ENCODE assay signal across 31 cellular contexts in the genomic region with DNA sequence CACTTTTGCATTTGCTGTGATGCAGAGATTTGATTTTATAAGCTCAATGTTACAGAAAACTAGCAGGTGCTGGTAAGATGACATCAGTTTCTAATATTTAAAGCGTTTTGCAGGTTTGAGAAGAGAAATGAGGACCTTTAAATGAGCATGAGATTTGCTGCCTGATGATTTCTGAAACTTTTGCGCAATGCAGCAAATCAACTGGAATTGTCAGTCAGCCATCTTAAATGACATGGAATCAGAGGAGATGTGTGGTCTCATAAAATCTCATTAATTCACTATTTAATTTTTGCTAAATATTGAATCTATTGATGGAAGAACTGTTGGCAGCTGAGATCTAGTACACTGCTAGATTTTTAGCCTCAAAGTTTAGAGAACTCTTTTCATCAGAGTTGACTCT. TPM values are rescaled to one million over a fixed set of nuclear protein-coding genes. Genes with fewer than 3 reads are reported as not detected.
DNase-seq lines count a peak whose midpoint lies in the region; ATAC-seq and TF ChIP-seq lines count a peak whose summit lies in the region.
"Had no signal": no experiment of that assay in that cellular context is flagged by ENCODE, and none has a peak within 500 bp of the region (broad histone marks: within the 10 kb centered on the region; RNA-seq: fewer than 3 reads in every experiment).

No MANE protein-coding gene starts in this region.

- no peaks in the 10 kb centered on the region for H3K9me3 Mint-ChIP-seq in T-helper 2 cell treated with Interferon-gamma antibody and Interleukin-4, amounts not matched to agents 5 μg/mL and 100 μg/mL, for 36 hours
- H3K9me3 Mint-ChIP-seq in CD4-positive, CD25-positive, alpha-beta regulatory T cell: no peaks in the 10 kb centered on the region
- H3K9me3 Mint-ChIP-seq: T-cell had no signal

- H3K27me3 Mint-ChIP-seq in T-helper 2 cell treated with Interferon-gamma antibody and Interleukin-4, amounts not matched to agents 5 μg/mL and 100 μg/mL, for 36 hours (ENCODE audit: low read depth): no peaks in the 10 kb centered on the region
- no peaks in the 10 kb centered on the region for H3K27me3 Mint-ChIP-seq in CD4-positive, CD25-positive, alpha-beta regulatory T cell
- H3K27me3 Mint-ChIP-seq in T-helper 17 cell: no peaks in the 10 kb centered on the region
- H3K27me3 Mint-ChIP-seq: B cell, T-cell had no signal

- H3K4me3 ChIP-seq in CD4-positive, CD25-positive, alpha-beta regulatory T cell (ENCODE audit: low read depth, low read length): peak overlapping the region; percentile 53
- H3K4me3 ChIP-seq in iPS-18a (ENCODE audit: low read length) (no peak overlapping the region), foreskin fibroblast (ENCODE audit: low read depth in 1 of 2, low read length in 2 of 2) (no peak overlapping the region)
- H3K4me3 ChIP-seq: lower lobe of right lung, smooth muscle cell, upper lobe of right lung had no signal

- peak overlapping the region; percentile 16 for H3K27ac ChIP-seq in CD4-positive, CD25-positive, alpha-beta regulatory T cell (ENCODE audit: insufficient read depth, low read length, poor library complexity, severe bottlenecking)
- no peak overlapping the region for H3K27ac ChIP-seq in iPS-18a (ENCODE audit: low read length)
- H3K27ac ChIP-seq: epithelial cell of prostate, foreskin keratinocyte, lower lobe of right lung, upper lobe of right lung, VCaP had no signal

- peaks cover 67% of the 10 kb centered on the region for H3K4me1 ChIP-seq in CD4-positive, CD25-positive, alpha-beta regulatory T cell (ENCODE audit: control insufficient read depth, insufficient read depth, low read length, poor library complexity, severe bottlenecking)
- peaks cover 40% of the 10 kb centered on the region for H3K4me1 ChIP-seq in iPS-18a (ENCODE audit: control insufficient read depth, low read depth, low read length)

- H3K36me3 Mint-ChIP-seq in T-helper 2 cell treated with Interferon-gamma antibody and Interleukin-4, amounts not matched to agents 5 μg/mL and 100 μg/mL, for 36 hours (ENCODE audit: low read depth): peaks cover 33% of the 10 kb centered on the region
- peaks cover 9% of the 10 kb centered on the region for H3K36me3 Mint-ChIP-seq in CD4-positive, CD25-positive, alpha-beta regulatory T cell
- H3K36me3 Mint-ChIP-seq in T-helper 17 cell (ENCODE audit: low read depth): peaks cover 4% of the 10 kb centered on the region

- ATAC-seq in CD4-positive, CD25-positive, alpha-beta regulatory T cell (ENCODE audit: low read depth in 2 of 2): no peak
- no peak for ATAC-seq in T-helper 17 cell
- no peak for ATAC-seq in HG02840 (IDR thresholded peaks at IDR 0.05; ENCODE audit: low FRiP score, unreplicated experiment)
- ATAC-seq: foreskin keratinocyte, lower lobe of right lung, T-cell, upper lobe of right lung had no signal

- no peak for TF ChIP-seq CTCF in foreskin fibroblast (IDR thresholded peaks at IDR 0.05; ENCODE audit: low read depth, low read length)

- peak overlapping the region; percentile 54 for H3K27ac Mint-ChIP-seq in T-helper 2 cell treated with Interferon-gamma antibody and Interleukin-4, amounts not matched to agents 5 μg/mL and 100 μg/mL, for 36 hours
- peak overlapping the region in 1 of 3 donors; percentile 67 for H3K27ac Mint-ChIP-seq in CD4-positive, CD25-positive, alpha-beta regulatory T cell
- peak overlapping the region; percentile 53 for H3K27ac Mint-ChIP-seq in T-helper 17 cell
- H3K27ac Mint-ChIP-seq: B cell had no signal

- no peaks in the 10 kb centered on the region for H3K27me3 ChIP-seq in CD4-positive, CD25-positive, alpha-beta regulatory T cell (ENCODE audit: control insufficient read depth, insufficient read depth, low read length)
- H3K27me3 ChIP-seq in iPS-18a (ENCODE audit: control insufficient read depth, insufficient read depth, low read length): peaks cover 8% of the 10 kb centered on the region
- H3K27me3 ChIP-seq: foreskin keratinocyte, upper lobe of right lung had no signal

- peaks cover 60% of the 10 kb centered on the region for H3K4me1 Mint-ChIP-seq in T-helper 2 cell treated with Interferon-gamma antibody and Interleukin-4, amounts not matched to agents 5 μg/mL and 100 μg/mL, for 36 hours (ENCODE audit: low read depth)
- H3K4me1 Mint-ChIP-seq in CD4-positive, CD25-positive, alpha-beta regulatory T cell: peaks cover 45 to 82% (median 62%) of the 10 kb centered on the region in 4 donors
- H3K4me1 Mint-ChIP-seq in T-helper 17 cell: peaks cover 55% of the 10 kb centered on the region

- DNase-seq in T-helper 2 cell treated with Interferon-gamma antibody and Interleukin-4, amounts not matched to agents 5 μg/mL and 100 μg/mL, for 36 hours (ENCODE audit: low spot score): no peak
- DNase-seq in T-helper 2 cell: no peak
- no peak for DNase-seq in CD4-positive, CD25-positive, alpha-beta regulatory T cell
- DNase-seq in T-helper 17 cell: no peak
- no peak for DNase-seq in NCI-H2107 treated with DMSO at 0.1 percent for 48 hours (lab: John Stamatoyannopoulos, UW; ENCODE audit: unreplicated experiment)
- DNase-seq in foreskin fibroblast: no peak
- DNase-seq: activated gamma-delta T cell; anterior cingulate cortex; central memory CD4-positive, alpha-beta T cell; EL; foreskin keratinocyte; H7; hippocampal formation; lower lobe of right lung; NCI-H1436 treated with DMSO at 0.1 percent for 48 hours; NCI-H2171; NCI-H526 treated with DMSO at 0.1 percent for 48 hours; nucleus accumbens; SIG-M5; stimulated activated CD4-positive, alpha-beta T cell treated with anti-CD3 and anti-CD28 coated beads, Interleukin-4, amount 100 ng/mL, for 4 hours; T-cell; upper lobe of right lung had no signal

- peak overlapping the region; percentile 59 for H3K4me3 Mint-ChIP-seq in T-helper 2 cell treated with Interferon-gamma antibody and Interleukin-4, amounts not matched to agents 5 μg/mL and 100 μg/mL, for 36 hours
- peak overlapping the region; percentile 58 to 91 (median 73) for H3K4me3 Mint-ChIP-seq in CD4-positive, CD25-positive, alpha-beta regulatory T cell
- no peak overlapping the region for H3K4me3 Mint-ChIP-seq in T-helper 17 cell
- H3K4me3 Mint-ChIP-seq: B cell had no signal

- peak overlapping the region; percentile 0 for H3K9ac ChIP-seq in iPS-18a (ENCODE audit: low read length)

- H3K9me3 ChIP-seq in CD4-positive, CD25-positive, alpha-beta regulatory T cell (ENCODE audit: control insufficient read depth in 2 of 2, low read length in 2 of 2): no peaks in the 10 kb centered on the region
- H3K9me3 ChIP-seq in T-helper 17 cell (ENCODE audit: control insufficient read depth, low read length, poor library complexity, severe bottlenecking) (no peaks in the 10 kb centered on the region), iPS-18a (ENCODE audit: control insufficient read depth, low read depth, low read length) (no peaks in the 10 kb centered on the region)
- H3K9me3 ChIP-seq: lower lobe of right lung, upper lobe of right lung had no signal

- peaks cover 2% of the 10 kb centered on the region for H3K36me3 ChIP-seq in CD4-positive, CD25-positive, alpha-beta regulatory T cell (ENCODE audit: control insufficient read depth, insufficient read depth, low read length)
- no peaks in the 10 kb centered on the region for H3K36me3 ChIP-seq in iPS-18a (ENCODE audit: control insufficient read depth, low read depth, low read length)

RNA-seq across cellular contexts. Expression of gene RBM17, which starts 3.9 kb away (rescaled TPM):
- 168 TPM for total RNA-seq in CD4-positive, CD25-positive, alpha-beta regulatory T cell
- polyA plus RNA-seq in CD4-positive, CD25-positive, alpha-beta regulatory T cell: 10 to 100 TPM; 63.6 to 88.2 (median 65.7) TPM
- total RNA-seq in T-helper 17 cell: 100 to 1,000 TPM; 133 to 146 TPM

RNA-seq across cellular contexts. Expression of gene IL2RA, which starts 30.6 kb away (rescaled TPM):
- 220 TPM for total RNA-seq in CD4-positive, CD25-positive, alpha-beta regulatory T cell
- polyA plus RNA-seq in CD4-positive, CD25-positive, alpha-beta regulatory T cell: 100 to 1,000 TPM; 159 to 261 (median 179) TPM
- total RNA-seq in T-helper 17 cell: 10 to 100 TPM; 51.7 to 59.2 TPM
- total RNA-seq: A172, foreskin keratinocyte, H7, M059J, renal cortical epithelial cell, smooth muscle cell had no signal
- polyA plus RNA-seq: foreskin keratinocyte, smooth muscle cell had no signal
